20 cellular contexts compared by ENCODE assay signal in the genomic region with DNA sequence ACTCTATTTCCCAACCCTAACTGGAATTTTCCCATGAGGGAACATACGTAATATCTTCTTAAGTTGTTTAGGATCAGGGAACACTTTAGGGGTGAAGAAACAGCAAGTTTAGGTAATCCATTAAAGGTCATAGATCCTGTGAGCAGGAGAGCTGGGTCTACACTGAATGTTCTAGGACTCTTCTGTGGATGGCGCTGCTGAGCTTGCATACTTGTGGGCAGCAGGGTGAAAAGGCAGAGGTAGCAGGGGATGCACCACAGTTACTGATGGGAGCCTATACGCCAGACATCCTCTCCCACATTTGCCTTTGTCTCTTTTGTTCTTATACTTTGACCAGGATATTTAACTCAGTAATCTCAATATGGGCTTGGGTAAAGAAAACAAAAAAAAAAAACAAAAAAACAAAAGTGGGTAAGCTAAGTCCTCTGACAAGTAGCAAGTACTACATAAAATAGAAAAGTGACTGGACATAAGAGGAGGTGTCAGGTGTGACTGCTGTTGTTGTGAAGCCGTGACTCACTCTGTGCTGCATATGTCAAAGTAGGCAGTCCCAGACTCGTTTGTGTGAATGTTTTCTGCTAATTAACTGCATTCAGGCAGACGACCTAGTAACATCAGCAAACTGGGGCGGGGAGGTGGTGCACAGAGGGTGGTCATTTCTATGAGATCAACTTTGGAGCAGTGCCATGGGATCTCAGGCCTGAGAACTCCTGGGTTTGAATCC. TPM values are rescaled to one million over a fixed set of nuclear protein-coding genes. Genes with fewer than 3 reads are reported as not detected.
"Had no signal": no experiment of that assay in that cellular context is flagged by ENCODE, and none has a peak within 500 bp of the region (broad histone marks: within the 10 kb centered on the region; RNA-seq: fewer than 3 reads in every experiment).

No MANE protein-coding gene starts in this region.

- H3K9me3 ChIP-seq: left ventricle myocardium inferior, transverse colon, vagina had no signal

- H3K4me1 Mint-ChIP-seq: natural killer cell had no signal

- H3K4me3 ChIP-seq: hepatocyte, left ventricle myocardium inferior, transverse colon, vagina had no signal

- H3K27ac ChIP-seq: hepatocyte, left ventricle myocardium inferior, transverse colon, vagina had no signal

- H3K36me3 Mint-ChIP-seq: natural killer cell had no signal

- H3K4me2 ChIP-seq: hepatocyte had no signal

- H3K27me3 ChIP-seq: transverse colon, vagina had no signal

- H2AFZ ChIP-seq: hepatocyte had no signal

- FAIRE-seq: keratinocyte had no signal

- H3K9me3 Mint-ChIP-seq: natural killer cell had no signal

- ATAC-seq: natural killer cell had no signal

- H3K36me3 ChIP-seq: left ventricle myocardium inferior, transverse colon, vagina had no signal

- H3K79me2 ChIP-seq: hepatocyte had no signal

- DNase-seq: activated CD4-positive, CD25-positive, alpha-beta regulatory T cell treated with anti-CD3 and anti-CD28 coated beads, Interleukin-2, amount 50 U/mL, for 72 hours; activated naive CD4-positive, alpha-beta T cell; activated T-cell treated with anti-CD3 and anti-CD28 coated beads for 4 hours; aorta; dermis blood vessel endothelial cell; left ventricle myocardium inferior; natural killer cell; nucleus accumbens; posterior cingulate gyrus; stimulated activated CD4-positive, alpha-beta T cell treated with anti-CD3 and anti-CD28 coated beads, Interleukin-15, amount 100 ng/mL, for 24 hours; stimulated activated CD4-positive, alpha-beta T cell treated with anti-CD3 and anti-CD28 coated beads, Interleukin-4, amount 100 ng/mL, for 1 hour; stimulated activated naive CD4-positive, alpha-beta T cell treated with Interleukin-2 at 50 U/mL for 16 hours; substantia nigra; transverse colon had no signal

- H3K4me1 ChIP-seq: left ventricle myocardium inferior, transverse colon, vagina had no signal

- H3K4me3 Mint-ChIP-seq: natural killer cell had no signal

- H3K27ac Mint-ChIP-seq: natural killer cell had no signal

RNA-seq across cellular contexts. Expression of a gene that starts 31.6 kb away (rescaled TPM):
- total RNA-seq: aorta, chondrocyte, dermis blood vessel endothelial cell, hepatocyte, left ventricle myocardium inferior, mucosa of gallbladder, natural killer cell, transverse colon, vagina had no signal
- polyA plus RNA-seq: aorta, esophagus, hepatocyte, keratinocyte had no signal
